10 cellular contexts compared by ENCODE assay signal in the genomic region with DNA sequence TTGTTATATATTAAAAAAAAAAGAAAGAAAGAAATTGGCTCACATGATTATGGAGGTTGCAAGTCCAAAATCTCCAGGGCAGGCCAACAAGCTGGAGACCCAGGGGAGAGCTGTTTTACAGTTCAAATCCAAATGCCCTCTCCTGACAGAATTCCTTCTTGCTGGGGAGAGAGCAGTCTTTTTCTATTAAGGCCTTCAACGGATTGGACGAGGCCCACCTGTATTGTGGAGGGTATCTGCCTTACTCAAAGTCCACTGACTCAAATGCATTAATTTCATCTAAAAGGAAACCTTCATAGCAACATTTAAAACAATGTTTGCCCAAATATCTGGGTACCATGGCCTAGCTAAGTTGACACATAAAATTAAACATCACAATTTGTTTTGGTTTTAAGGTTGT. TPM values are rescaled to one million over a fixed set of nuclear protein-coding genes. Genes with fewer than 3 reads are reported as not detected.
"Had no signal": no experiment of that assay in that cellular context is flagged by ENCODE, and none has a peak within 500 bp of the region (broad histone marks: within the 10 kb centered on the region; RNA-seq: fewer than 3 reads in every experiment).

No MANE protein-coding gene starts in this region.

- FAIRE-seq: HepG2, HTR-8/SVneo had no signal

- H3K9ac ChIP-seq: KMS-11 had no signal

- H3K9me3 Mint-ChIP-seq: IgD-negative memory B cell had no signal

- H3K27ac Mint-ChIP-seq: IgD-negative memory B cell had no signal

- H3K27ac ChIP-seq: HL-60, KMS-11 had no signal

- ATAC-seq: HepG2 had no signal

- H3K36me3 Mint-ChIP-seq: IgD-negative memory B cell had no signal

- DNase-seq: IMR-90, Karpas-422, KBM-7, KG1 had no signal

- H3K4me3 Mint-ChIP-seq: IgD-negative memory B cell had no signal

- H3K4me2 ChIP-seq: KMS-11 had no signal

RNA-seq across cellular contexts. Expression of a gene that starts 56.9 kb away (rescaled TPM):
- total RNA-seq: HepG2, HT1080, IMR-90 had no signal
- polyA plus RNA-seq: HepG2, IgD-negative memory B cell, IMR-90 had no signal
